ENCODE assay signal across 9 cellular contexts in the genomic region with DNA sequence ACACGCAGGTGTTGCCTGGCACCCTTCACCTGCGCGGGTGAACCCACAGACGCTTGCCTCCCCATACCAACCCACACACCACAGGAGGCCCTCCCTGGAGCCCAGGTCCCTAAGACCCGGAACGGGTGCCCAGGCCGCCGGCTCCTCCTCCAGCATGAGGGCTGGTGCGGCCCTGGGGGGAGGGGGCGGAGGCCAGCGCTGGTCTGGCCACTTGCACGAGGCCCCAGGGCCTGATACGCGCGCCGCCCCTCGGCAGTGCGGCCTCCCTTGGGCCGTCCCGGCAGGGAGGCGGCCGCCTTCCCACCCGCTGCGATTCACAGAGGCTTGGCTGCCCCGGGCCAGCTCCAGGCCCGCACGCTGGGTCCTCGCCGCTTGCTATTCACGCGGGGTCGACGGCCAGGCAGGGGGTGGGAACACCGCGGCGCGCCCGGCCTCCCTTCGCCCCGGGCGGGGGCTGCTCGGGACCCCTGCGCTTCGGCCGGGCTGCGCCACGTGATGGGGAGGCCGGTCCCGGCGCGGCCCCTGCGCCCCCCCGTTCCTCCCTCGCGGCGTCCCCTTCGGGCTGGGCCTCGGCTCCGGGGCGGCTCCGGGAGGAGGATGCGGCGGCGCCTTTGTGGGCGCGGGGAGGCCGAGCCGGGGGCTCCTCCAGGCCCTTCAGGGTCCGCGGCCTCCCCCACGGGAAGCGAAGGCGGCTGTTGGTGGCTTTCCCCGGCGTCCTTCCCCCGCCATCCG. TPM values are rescaled to one million over a fixed set of nuclear protein-coding genes. Genes with fewer than 3 reads are reported as not detected.
DNase-seq lines count a peak whose midpoint lies in the region; ATAC-seq, FAIRE-seq and TF ChIP-seq lines count a peak whose summit lies in the region.
"Had no signal": no experiment of that assay in that cellular context is flagged by ENCODE, and none has a peak within 500 bp of the region (broad histone marks: within the 10 kb centered on the region; RNA-seq: fewer than 3 reads in every experiment).

No MANE protein-coding gene starts in this region.

- dilution Hi-C loops in keratinocyte (cut with MboI; ENCODE audit: extremely low pct_ligation_motif_present, low sequenced_read_pairs): no loop called here

- H3K27ac ChIP-seq in Panc1 (ENCODE audit: low read length): peak overlapping the region; percentile 86
- peak overlapping the region; percentile 63 for H3K27ac ChIP-seq in keratinocyte (ENCODE audit: control insufficient read depth, insufficient read depth, low read length)

- no peak for TF ChIP-seq CTCF in Panc1 (IDR thresholded peaks at IDR 0.05)
- no peak for TF ChIP-seq CTCF in MCF 10A (IDR thresholded peaks at IDR 0.05; ENCODE audit: unreplicated experiment)
- TF ChIP-seq CTCF in keratinocyte (optimal IDR thresholded peaks at IDR 0.05 in 1 of 3, IDR thresholded peaks at IDR 0.05 in 1 of 3, conservative IDR thresholded peaks at IDR 0.05 in 1 of 3; ENCODE audit: extremely low read depth in 1 of 3, insufficient read depth in 2 of 3, low read length in 3 of 3): no peak

- CTCF ChIA-PET in Panc1 (lab: Charles Lee) (no interaction called here), MCF 10A (lab: Yijun Ruan, JAX) (interaction anchor here (1.2 kb wide), 1 partner anchor 60 kb away, joined by 3 read pairs; no protein-coding TSS in a partner anchor)

- H3K9me1 ChIP-seq in keratinocyte (ENCODE audit: control insufficient read depth, extremely low read depth, insufficient read depth, low read length): no peaks in the 10 kb centered on the region

- in situ Hi-C loops in HAP-1 (cut with MboI; ENCODE audit: low sequenced_read_pairs) (no loop called here), Panc1 (cut with HindIII; ENCODE audit: low pct_unique_long_range_greater_than_20kb, low sequenced_read_pairs) (no loop called here)

- H3K4me3 ChIP-seq in HAP-1: peak overlapping the region; percentile 74
- peak overlapping the region; percentile 86 to 88 for H3K4me3 ChIP-seq in Panc1 (ENCODE audit: low read depth in 2 of 2, low read length in 2 of 2)
- peak overlapping the region; percentile 76 to 85 (median 83) for H3K4me3 ChIP-seq in keratinocyte (ENCODE audit: control insufficient read depth in 2 of 3, extremely low read depth in 1 of 3, insufficient read depth in 2 of 3, low read depth in 1 of 3, low read length in 3 of 3)

- ATAC-seq in Panc1: peak; percentile 2; the same call in 1 of the 2 replicates

- no peak for FAIRE-seq in keratinocyte (lab: Jason Lieb, UNC)
- FAIRE-seq: A204.1 had no signal

- DNase-seq in DMS 273 (lab: John Stamatoyannopoulos, UW; ENCODE audit: unreplicated experiment) (peak; percentile 63), DMS 273 treated with DMSO at 0.1 percent for 48 hours (lab: John Stamatoyannopoulos, UW) (no peak), HAP-1 (ENCODE audit: low spot score in 2 of 2) (peak in 1 of 2 experiments; percentile 68), Panc1 (ENCODE audit: low read depth, low spot score) (no peak), MCF 10A (ENCODE audit: unreplicated experiment) (no peak), keratinocyte (ENCODE audit: low read depth, low spot score) (no peak), T-helper 9 cell (no peak)
- peak; percentile 22 for DNase-seq in stimulated activated CD4-positive, alpha-beta T cell treated with anti-CD3 and anti-CD28 coated beads, Interleukin-4, amount 100 ng/mL, for 24 hours

- no peaks in the 10 kb centered on the region for H3K27me3 Mint-ChIP-seq in MCF 10A (ENCODE audit: insufficient read depth, unreplicated experiment)

- H3K9me3 ChIP-seq in HAP-1 (no peaks in the 10 kb centered on the region), Panc1 (ENCODE audit: control insufficient read depth, insufficient read depth, low read depth, low read length) (no peaks in the 10 kb centered on the region), keratinocyte (ENCODE audit: control insufficient read depth, low read depth, low read length) (no peaks in the 10 kb centered on the region)

- peaks cover 52% of the 10 kb centered on the region for H3K36me3 Mint-ChIP-seq in MCF 10A (ENCODE audit: insufficient read depth, unreplicated experiment)

- BruUV-seq in Panc1 (replicated peaks; lab: Mats Ljungman, UMichigan) (no TSS peak), MCF 10A (replicated peaks; lab: Mats Ljungman, UMichigan) (TSS peak; percentile 60)

- H4K20me1 ChIP-seq in keratinocyte (ENCODE audit: control insufficient read depth, extremely low read depth, insufficient read depth, low read length): peaks cover 28% of the 10 kb centered on the region

- H3K9ac ChIP-seq in keratinocyte (ENCODE audit: control insufficient read depth, extremely low read depth, insufficient read depth, low read length): peak overlapping the region; percentile 81

- no peak overlapping the region for H2AFZ ChIP-seq in keratinocyte (ENCODE audit: control insufficient read depth, low read length)

- intact Hi-C loops in Panc1 (cut with micrococcal nuclease; ENCODE audit: unreplicated experiment): no loop called here
- intact Hi-C loops in MCF 10A (cut with micrococcal nuclease): loop anchor here (10.0 kb wide), 1 partner anchor 63 kb away; a partner anchor contains a TSS

- H3K9me3 Mint-ChIP-seq in MCF 10A (ENCODE audit: unreplicated experiment): no peaks in the 10 kb centered on the region

- H3K36me3 ChIP-seq in HAP-1 (replicated peaks): peaks cover 52% of the 10 kb centered on the region
- H3K36me3 ChIP-seq in Panc1 (ENCODE audit: control insufficient read depth, insufficient read depth, low read length): peaks cover 28% of the 10 kb centered on the region
- H3K36me3 ChIP-seq in keratinocyte (ENCODE audit: control insufficient read depth in 2 of 2, extremely low read depth in 1 of 2, insufficient read depth in 2 of 2, low read length in 2 of 2): peaks cover 15 to 23% of the 10 kb centered on the region in 2 experiments

- no peaks in the 10 kb centered on the region for H3K4me1 Mint-ChIP-seq in MCF 10A (ENCODE audit: insufficient read depth, unreplicated experiment)

- peak overlapping the region; percentile 75 for H3K4me3 Mint-ChIP-seq in MCF 10A (ENCODE audit: unreplicated experiment)

- peaks cover 44% of the 10 kb centered on the region for H3K79me2 ChIP-seq in keratinocyte (ENCODE audit: control insufficient read depth, insufficient read depth, low read length)

- peak overlapping the region; percentile 23 for H3K27ac Mint-ChIP-seq in MCF 10A (ENCODE audit: low read depth, unreplicated experiment)

- peak overlapping the region; percentile 93 for H3K4me2 ChIP-seq in keratinocyte (ENCODE audit: control insufficient read depth, extremely low read depth, insufficient read depth, low read depth, low read length)

- POLR2A ChIA-PET in Panc1 (lab: Charles Lee): interaction anchor here (0.6 kb wide), 2 partner anchors 9 to 65 kb away, joined by 3 to 6 read pairs; no protein-coding TSS in a partner anchor
- POLR2A ChIA-PET in MCF 10A (lab: Yijun Ruan, JAX): interaction anchor here (0.6 to 3.2 kb wide), 16 partner anchors 9 to 200 kb away, joined by 3 to 39 read pairs (median 6); a partner anchor contains a TSS

- H3K27me3 ChIP-seq in HAP-1 (ENCODE audit: low read depth) (no peaks in the 10 kb centered on the region), Panc1 (ENCODE audit: control insufficient read depth, insufficient read depth, low read length) (no peaks in the 10 kb centered on the region), keratinocyte (ENCODE audit: control insufficient read depth, extremely low read depth, insufficient read depth, low read length) (no peaks in the 10 kb centered on the region)

- H3K4me1 ChIP-seq in HAP-1 (peaks cover 22% of the 10 kb centered on the region), Panc1 (ENCODE audit: control insufficient read depth, insufficient read depth, low read length) (peaks cover 50% of the 10 kb centered on the region), keratinocyte (ENCODE audit: control insufficient read depth, extremely low read depth, insufficient read depth, low read length) (peaks cover 29% of the 10 kb centered on the region)

RNA-seq across cellular contexts. Expression of a gene that starts 0.7 kb away (rescaled TPM):
- total RNA-seq in Panc1 (2021; ENCODE audit: unreplicated experiment): 956 TPM
- polyA plus RNA-seq in Panc1 (2012; ENCODE audit: insufficient read length): 789 TPM
- 114 and 120 TPM in 2 replicates for total RNA-seq in MCF 10A (2022)
- polyA plus RNA-seq in keratinocyte: 44.7 to 137 TPM (median 55.7 TPM) in 3 replicates
- 54.4 TPM for polyA plus RNA-seq in keratinocyte (2011; ENCODE audit: low read depth)
- polyA plus RNA-seq in keratinocyte (2011; cell fraction: cytosol; rRNA removed): 40.9 and 142 TPM in 2 replicates
- polyA plus RNA-seq in keratinocyte (2011; cell fraction: nucleus; rRNA removed): 190 and 294 TPM in 2 replicates
- 53.9 and 385 TPM in 2 replicates for polyA plus RNA-seq in keratinocyte (2012; ENCODE audit: low replicate concordance)
- 134 to 602 TPM (median 159 TPM) in 3 replicates for polyA minus RNA-seq in keratinocyte
- polyA minus RNA-seq in keratinocyte (2011; cell fraction: cytosol; rRNA and poly(A)+ RNA removed): 642 TPM
- polyA minus RNA-seq in keratinocyte (2011; cell fraction: nucleus; rRNA and poly(A)+ RNA removed): 467 and 561 TPM in 2 replicates

RNA-seq across cellular contexts. Expression of a gene that starts 31.7 kb away (rescaled TPM):
- total RNA-seq in Panc1 (2021; ENCODE audit: unreplicated experiment) (115 TPM), MCF 10A (2022) (116 and 123 TPM in 2 replicates)
- polyA plus RNA-seq in Panc1 (2012; ENCODE audit: insufficient read length): 157 TPM
- polyA plus RNA-seq in keratinocyte: 49.1 to 68.3 TPM (median 52.0 TPM) in 3 replicates
- polyA plus RNA-seq in keratinocyte (2011; ENCODE audit: low read depth): 24.6 TPM
- polyA plus RNA-seq in keratinocyte (2011; cell fraction: cytosol; rRNA removed): 50.8 and 74.9 TPM in 2 replicates
- polyA plus RNA-seq in keratinocyte (2011; cell fraction: nucleus; rRNA removed): 137 and 163 TPM in 2 replicates
- polyA plus RNA-seq in keratinocyte (2012; ENCODE audit: low replicate concordance): 70.2 and 83.6 TPM in 2 replicates
- 20.4 to 46.2 TPM (median 22.9 TPM) in 3 replicates for polyA minus RNA-seq in keratinocyte
- 52.2 TPM for polyA minus RNA-seq in keratinocyte (2011; cell fraction: cytosol; rRNA and poly(A)+ RNA removed)
- polyA minus RNA-seq in keratinocyte (2011; cell fraction: nucleus; rRNA and poly(A)+ RNA removed): 31.5 and 31.8 TPM in 2 replicates

RNA-seq across cellular contexts. Expression of a gene that starts 45.7 kb away (rescaled TPM):
- 175 TPM for total RNA-seq in Panc1 (2021; ENCODE audit: unreplicated experiment)
- polyA plus RNA-seq in Panc1 (2012; ENCODE audit: insufficient read length): 263 TPM
- 96.6 and 100 TPM in 2 replicates for total RNA-seq in MCF 10A (2022)
- 60.4 to 99.3 TPM (median 81.7 TPM) in 3 replicates for polyA plus RNA-seq in keratinocyte
- 45.3 TPM for polyA plus RNA-seq in keratinocyte (2011; ENCODE audit: low read depth)
- 59.9 and 110 TPM in 2 replicates for polyA plus RNA-seq in keratinocyte (2011; cell fraction: cytosol; rRNA removed)
- 99.2 and 130 TPM in 2 replicates for polyA plus RNA-seq in keratinocyte (2011; cell fraction: nucleus; rRNA removed)
- 61.9 and 91.0 TPM in 2 replicates for polyA plus RNA-seq in keratinocyte (2012; ENCODE audit: low replicate concordance)
- polyA minus RNA-seq in keratinocyte: 85.7 to 144 TPM (median 96.6 TPM) in 3 replicates
- polyA minus RNA-seq in keratinocyte (2011; cell fraction: cytosol; rRNA and poly(A)+ RNA removed): 154 TPM
- 36.0 and 44.9 TPM in 2 replicates for polyA minus RNA-seq in keratinocyte (2011; cell fraction: nucleus; rRNA and poly(A)+ RNA removed)

RNA-seq across cellular contexts. Expression of a gene that starts 45.7 kb away (rescaled TPM):
- total RNA-seq in Panc1 (2021; ENCODE audit: unreplicated experiment): 43.4 TPM
- 54.6 TPM for polyA plus RNA-seq in Panc1 (2012; ENCODE audit: insufficient read length)
- 37.9 and 38.0 TPM in 2 replicates for total RNA-seq in MCF 10A (2022)
- polyA plus RNA-seq in keratinocyte: 10.2 to 25.3 TPM (median 13.6 TPM) in 3 replicates
- polyA plus RNA-seq in keratinocyte (2011; ENCODE audit: low read depth): 10.9 TPM
- 5.5 and 14.9 TPM in 2 replicates for polyA plus RNA-seq in keratinocyte (2011; cell fraction: cytosol; rRNA removed)
- 54.3 and 78.8 TPM in 2 replicates for polyA plus RNA-seq in keratinocyte (2011; cell fraction: nucleus; rRNA removed)
- polyA plus RNA-seq in keratinocyte (2012; ENCODE audit: low replicate concordance): 23.8 and 42.0 TPM in 2 replicates
- 5.4 to 31.0 TPM (median 8.0 TPM) in 3 replicates for polyA minus RNA-seq in keratinocyte
- polyA minus RNA-seq in keratinocyte (2011; cell fraction: cytosol; rRNA and poly(A)+ RNA removed): 21.1 TPM
- 18.7 and 21.1 TPM in 2 replicates for polyA minus RNA-seq in keratinocyte (2011; cell fraction: nucleus; rRNA and poly(A)+ RNA removed)

RNA-seq across cellular contexts. Expression of a gene that starts 59.9 kb away (rescaled TPM):
- 128 TPM for total RNA-seq in Panc1 (2021; ENCODE audit: unreplicated experiment)
- polyA plus RNA-seq in Panc1 (2012; ENCODE audit: insufficient read length): 148 TPM
- total RNA-seq in MCF 10A (2022): 77.9 and 111 TPM in 2 replicates
- polyA plus RNA-seq in keratinocyte: 45.4 to 73.6 TPM (median 64.0 TPM) in 3 replicates
- polyA plus RNA-seq in keratinocyte (2011; ENCODE audit: low read depth): 10.2 TPM
- polyA plus RNA-seq in keratinocyte (2011; cell fraction: cytosol; rRNA removed): 59.0 and 103 TPM in 2 replicates
- polyA plus RNA-seq in keratinocyte (2011; cell fraction: nucleus; rRNA removed): 51.5 and 77.5 TPM in 2 replicates
- 62.1 and 118 TPM in 2 replicates for polyA plus RNA-seq in keratinocyte (2012; ENCODE audit: low replicate concordance)
- 39.1 to 83.3 TPM (median 62.9 TPM) in 3 replicates for polyA minus RNA-seq in keratinocyte
- polyA minus RNA-seq in keratinocyte (2011; cell fraction: cytosol; rRNA and poly(A)+ RNA removed): 41.8 TPM
- polyA minus RNA-seq in keratinocyte (2011; cell fraction: nucleus; rRNA and poly(A)+ RNA removed): 12.2 and 13.9 TPM in 2 replicates

Comparison
In these comparisons a context has a peak if more than half of its experiments do, and no peak if none do; other contexts are left out.
1. DNase-seq: peak in DMS 273 (single experiment) and stimulated activated CD4-positive, alpha-beta T cell treated with anti-CD3 and anti-CD28 coated beads, Interleukin-4, amount 100 ng/mL, for 24 hours (single experiment); none in DMS 273 treated with DMSO at 0.1 percent for 48 hours (single experiment), Panc1 (single experiment), MCF 10A (single experiment), keratinocyte (single experiment) and T-helper 9 cell (single experiment).
2. Peak in every context shown above with its lines, with median percentiles within 50 percentile points of each other: H3K4me3 ChIP-seq.